Comparison of ENCODE assay signal across 8 cellular contexts in genomic region chr4:70993181-70994068, GRCh38. TPM values are rescaled to one million over a fixed set of nuclear protein-coding genes. Genes with fewer than 3 reads are reported as not detected.
DNase-seq lines count a peak whose midpoint lies in the region; ATAC-seq and TF ChIP-seq lines count a peak whose summit lies in the region.

TSS of gene DCK (plus strand) at chr4:70993649. CDS start at chr4:70993836, 187 bp downstream.

- no peaks in the 10 kb centered on the region for H3K36me3 ChIP-seq in kidney epithelial cell (ENCODE audit: control insufficient read depth, insufficient read depth, low read length)

- H3K27ac Mint-ChIP-seq in chondrocyte (ENCODE audit: unreplicated experiment): peak within 1 kb of the TSS; percentile 88

- TF ChIP-seq CTCF in chondrocyte (IDR thresholded peaks at IDR 0.05) (peak; percentile 13), kidney epithelial cell (IDR thresholded peaks at IDR 0.05; ENCODE audit: insufficient read depth, low read length, poor library complexity, severe bottlenecking) (no peak)

- H3K4me3 Mint-ChIP-seq in chondrocyte (ENCODE audit: unreplicated experiment): peak within 1 kb of the TSS; percentile 83

- H3K27me3 Mint-ChIP-seq in chondrocyte (ENCODE audit: low read depth): no peaks in the 10 kb centered on the region

- H3K36me3 Mint-ChIP-seq in chondrocyte (ENCODE audit: low read depth): no peaks in the 10 kb centered on the region

- peaks cover 49% of the 10 kb centered on the region for H3K4me1 Mint-ChIP-seq in chondrocyte (ENCODE audit: low read depth)

- DNase-seq in AG20443 (ENCODE audit: low spot score) (peak; percentile 99), NCI-H446 treated with DMSO at 0.1 percent for 48 hours (lab: John Stamatoyannopoulos, UW) (peak; percentile 72), chondrocyte (ENCODE audit: low spot score) (peak; percentile 96), kidney epithelial cell (ENCODE audit: low read depth) (peak; percentile 44)
- DNase-seq in activated CD4-positive, alpha-beta T cell treated with anti-CD3 and anti-CD28 coated beads for 1 hour: peak; percentile 73
- peak; percentile 92 for DNase-seq in stimulated activated CD4-positive, alpha-beta T cell treated with anti-CD3 and anti-CD28 coated beads, Interleukin-15, amount 100 ng/mL, for 24 hours

- H3K27me3 ChIP-seq in kidney epithelial cell (ENCODE audit: control insufficient read depth, insufficient read depth, low read length): no peaks in the 10 kb centered on the region

- peak; percentile 77 for ATAC-seq in GM19035 (IDR thresholded peaks at IDR 0.05; ENCODE audit: unreplicated experiment)
- peak; percentile 81 for ATAC-seq in HG03342 (IDR thresholded peaks at IDR 0.05; ENCODE audit: unreplicated experiment)

- H3K9me3 Mint-ChIP-seq in chondrocyte (ENCODE audit: low read depth): no peaks in the 10 kb centered on the region

- peak within 1 kb of the TSS; percentile 92 for H3K4me3 ChIP-seq in kidney epithelial cell (ENCODE audit: low read depth, low read length)

RNA-seq across cellular contexts. Expression of gene DCK, which starts in this region (rescaled TPM):
- total RNA-seq in chondrocyte (14.0 to 16.7 TPM (median 14.9 TPM) in 3 replicates), kidney epithelial cell (16.1 and 20.3 TPM in 2 replicates)

Comparison
In these comparisons a context has a peak if more than half of its experiments do, and no peak if none do; other contexts are left out.
1. Peak in every context shown above with its lines: DNase-seq, ATAC-seq and H3K4me3 ChIP-seq.
2. DNase-seq: peak in every context shown above with its lines; median percentile 99 in AG20443; 96 in chondrocyte; 92 in stimulated activated CD4-positive, alpha-beta T cell treated with anti-CD3 and anti-CD28 coated beads, Interleukin-15, amount 100 ng/mL, for 24 hours; 73 in activated CD4-positive, alpha-beta T cell treated with anti-CD3 and anti-CD28 coated beads for 1 hour; 72 in NCI-H446 treated with DMSO at 0.1 percent for 48 hours; 44 in kidney epithelial cell.